12 cellular contexts compared by ENCODE assay signal in genomic region chr5:138932171-138932810, GRCh38. TPM values are rescaled to one million over a fixed set of nuclear protein-coding genes. Genes with fewer than 3 reads are reported as not detected.
A peak's percentile ranks its signal among the peaks of the same experiment; 100 is the strongest.
DNase-seq lines count a peak whose midpoint lies in the region; TF ChIP-seq lines count a peak whose summit lies in the region.
"Had no signal": no experiment of that assay in that cellular context is flagged by ENCODE, and none has a peak within 500 bp of the region (broad histone marks: within the 10 kb centered on the region; RNA-seq: fewer than 3 reads in every experiment).

No MANE protein-coding gene starts in this region.

- H3K4me3 Mint-ChIP-seq in endothelial cell (ENCODE audit: unreplicated experiment), result peak overlapping the region; percentile 51
- H3K4me3 Mint-ChIP-seq in activated naive CD8-positive, alpha-beta T cell treated with anti-CD3 and anti-CD28 coated beads for 36 hours, result no peak overlapping the region
- H3K4me3 Mint-ChIP-seq: dendritic cell treated with granulocyte-macrophage colony-stimulating factor and Interleukin-4, amounts not matched to agents 40 ng/mL and 50 ng/mL, for 4 days had no signal

- TF ChIP-seq CTCF in right atrium auricular region (IDR thresholded peaks at IDR 0.05) (no peak), NB4 (IDR thresholded peaks at IDR 0.05; ENCODE audit: low read depth, low read length) (peak; percentile 11), endothelial cell (IDR thresholded peaks at IDR 0.05; ENCODE audit: unreplicated experiment) (no peak)

- H3K27me3 Mint-ChIP-seq in endothelial cell (ENCODE audit: unreplicated experiment), result peaks cover 28% of the 10 kb centered on the region
- no peaks in the 10 kb centered on the region for H3K27me3 Mint-ChIP-seq in activated naive CD8-positive, alpha-beta T cell treated with anti-CD3 and anti-CD28 coated beads for 36 hours
- H3K27me3 Mint-ChIP-seq: dendritic cell treated with granulocyte-macrophage colony-stimulating factor and Interleukin-4, amounts not matched to agents 40 ng/mL and 50 ng/mL, for 4 days had no signal

- H3K4me3 ChIP-seq in right atrium auricular region (no peak overlapping the region), NB4 (ENCODE audit: low read depth, low read length) (no peak overlapping the region)
- H3K4me3 ChIP-seq: MG63 had no signal

- H3K36me3 ChIP-seq in right atrium auricular region, result peaks cover 66% of the 10 kb centered on the region

- H3K4me1 ChIP-seq in right atrium auricular region, result peaks cover 0 to 45% of the 10 kb centered on the region in 2 donors

- no peaks in the 10 kb centered on the region for H3K27me3 ChIP-seq in right atrium auricular region
- H3K27me3 ChIP-seq: MG63 had no signal

- no peak overlapping the region for H3K27ac Mint-ChIP-seq in endothelial cell (ENCODE audit: unreplicated experiment)
- H3K27ac Mint-ChIP-seq in activated naive CD8-positive, alpha-beta T cell treated with anti-CD3 and anti-CD28 coated beads for 36 hours, result no peak overlapping the region
- H3K27ac Mint-ChIP-seq: dendritic cell treated with granulocyte-macrophage colony-stimulating factor and Interleukin-4, amounts not matched to agents 40 ng/mL and 50 ng/mL, for 4 days had no signal

- peaks cover 74% of the 10 kb centered on the region for H3K36me3 Mint-ChIP-seq in endothelial cell (ENCODE audit: low read depth, unreplicated experiment)
- peaks cover 5% of the 10 kb centered on the region for H3K36me3 Mint-ChIP-seq in activated naive CD8-positive, alpha-beta T cell treated with anti-CD3 and anti-CD28 coated beads for 36 hours

- peaks cover 31% of the 10 kb centered on the region for H3K4me1 Mint-ChIP-seq in endothelial cell (ENCODE audit: unreplicated experiment)
- no peaks in the 10 kb centered on the region for H3K4me1 Mint-ChIP-seq in activated naive CD8-positive, alpha-beta T cell treated with anti-CD3 and anti-CD28 coated beads for 36 hours

- intact Hi-C loops in cardiac septum (cut with DNase I), result loop anchor here (5.0 kb wide), 1 partner anchor 285 kb away; no protein-coding TSS in a partner anchor

- DNase-seq in right atrium auricular region (ENCODE audit: low spot score) (peak; percentile 52), cardiac septum (ENCODE audit: low spot score) (no peak), NB4 (ENCODE audit: low read depth) (peak; percentile 19), endothelial cell (ENCODE audit: low spot score) (no peak), substantia nigra (lab: John Stamatoyannopoulos, UW) (no peak), dedifferentiated amniotic fluid mesenchymal stem cell (ENCODE audit: extremely low spot score) (no peak), NCI-H187 (lab: John Stamatoyannopoulos, UW) (no peak)
- no peak for DNase-seq in activated naive CD8-positive, alpha-beta T cell treated with anti-CD3 and anti-CD28 coated beads for 36 hours
- DNase-seq: AML-193, foreskin fibroblast, MG63 had no signal

- H3K9me3 ChIP-seq in right atrium auricular region, result no peaks in the 10 kb centered on the region
- H3K9me3 ChIP-seq: MG63 had no signal

- H3K27ac ChIP-seq in right atrium auricular region, result no peak overlapping the region
- peak overlapping the region; percentile 8 for H3K27ac ChIP-seq in substantia nigra (ENCODE audit: low read depth, low read length, poor library complexity, severe bottlenecking)

- TF ChIP-seq POLR2A in NB4 (IDR thresholded peaks at IDR 0.05; ENCODE audit: extremely low read depth, insufficient read length), result no peak

- H3K9me3 Mint-ChIP-seq in endothelial cell (ENCODE audit: unreplicated experiment), result no peaks in the 10 kb centered on the region
- no peaks in the 10 kb centered on the region for H3K9me3 Mint-ChIP-seq in activated naive CD8-positive, alpha-beta T cell treated with anti-CD3 and anti-CD28 coated beads for 36 hours
- H3K9me3 Mint-ChIP-seq: dendritic cell treated with granulocyte-macrophage colony-stimulating factor and Interleukin-4, amounts not matched to agents 40 ng/mL and 50 ng/mL, for 4 days had no signal

RNA-seq across cellular contexts. Expression of gene LRRTM2, which starts 57.2 kb away (rescaled TPM):
- not detected for total RNA-seq in right atrium auricular region
- not detected for total RNA-seq in cardiac septum
- total RNA-seq in endothelial cell (ENCODE audit: unreplicated experiment), result not detected
- not detected for total RNA-seq in activated naive CD8-positive, alpha-beta T cell treated with anti-CD3 and anti-CD28 coated beads for 36 hours

Comparison
In these comparisons a context has a peak if more than half of its experiments do, and no peak if none do; other contexts are left out.
1. DNase-seq: peak in right atrium auricular region (single experiment) and NB4 (single experiment); none in cardiac septum (single experiment), endothelial cell (single experiment), substantia nigra (0 of 49), activated naive CD8-positive, alpha-beta T cell treated with anti-CD3 and anti-CD28 coated beads for 36 hours (single experiment), dedifferentiated amniotic fluid mesenchymal stem cell (single experiment) and NCI-H187 (0 of 2).